34 cellular contexts compared by ENCODE assay signal in genomic region chr3:178990293-178990692, GRCh38.
"Had no signal": no experiment of that assay in that cellular context is flagged by ENCODE, and none has a peak within 500 bp of the region (broad histone marks: within the 10 kb centered on the region; RNA-seq: fewer than 3 reads in every experiment).

No MANE protein-coding gene starts in this region.

- H3K4me3 Mint-ChIP-seq: activated B cell treated with CpG ODN at 0.5 μM for 24 hours; activated CD4-positive, alpha-beta memory T cell treated with anti-CD3 and anti-CD28 coated beads for 36 hours; activated CD4-positive, alpha-beta T cell treated with anti-CD3 and anti-CD28 coated beads, Interleukin-2, amount 10 ng/mL, durations not matched to agents 24 days and 14 days; activated CD8-positive, alpha-beta T cell treated with anti-CD3 and anti-CD28 coated beads for 36 hours; activated naive CD4-positive, alpha-beta T cell treated with anti-CD3 and anti-CD28 coated beads, Interleukin-2, amount 10 ng/mL, durations not matched to agents 7 days and 5 days; activated naive CD4-positive, alpha-beta T cell treated with anti-CD3 and anti-CD28 coated beads, Interleukin-2, amount 50 U/mL, for 24 hours; activated naive CD8-positive, alpha-beta T cell; activated naive CD8-positive, alpha-beta T cell treated with anti-CD3 and anti-CD28 coated beads, Interleukin-2, amount 10 ng/mL, durations not matched to agents 7 days and 5 days; activated naive CD8-positive, alpha-beta T cell treated with anti-CD3 and anti-CD28 coated beads, Interleukin-2, amount 50 U/mL, for 24 hours; activated T-cell treated with anti-CD3 and anti-CD28 coated beads, Interleukin-2, amount 50 U/mL, for 24 hours; brain; central memory CD8-positive, alpha-beta T cell; T-helper 1 cell treated with Interleukin-12 subunit alpha and Interleukin-12 subunit beta and Interleukin-4 antibody, amounts not matched to agents 30 μg/mL and 1 μg/mL, for 36 hours; T-helper 2 cell treated with Interferon-gamma antibody and Interleukin-4, amounts not matched to agents 5 μg/mL and 100 μg/mL, for 36 hours had no signal

- H3K27me3 ChIP-seq: ascending aorta, cardiac muscle cell had no signal

- H3K36me3 ChIP-seq: cardiac muscle cell had no signal

- H3K4me3 ChIP-seq: ascending aorta, cardiac muscle cell had no signal

- H3K4me1 Mint-ChIP-seq: activated B cell treated with CpG ODN at 0.5 μM for 24 hours; activated CD4-positive, alpha-beta T cell treated with anti-CD3 and anti-CD28 coated beads, Interleukin-2, amount 10 ng/mL, durations not matched to agents 24 days and 14 days; activated naive CD4-positive, alpha-beta T cell treated with anti-CD3 and anti-CD28 coated beads, Interleukin-2, amount 50 U/mL, for 24 hours; activated naive CD8-positive, alpha-beta T cell treated with anti-CD3 and anti-CD28 coated beads, Interleukin-2, amount 10 ng/mL, durations not matched to agents 7 days and 5 days; activated naive CD8-positive, alpha-beta T cell treated with anti-CD3 and anti-CD28 coated beads, Interleukin-2, amount 50 U/mL, for 24 hours; brain; central memory CD8-positive, alpha-beta T cell had no signal

- H3K27me3 Mint-ChIP-seq: activated B cell treated with CpG ODN at 0.5 μM for 24 hours; activated CD4-positive, alpha-beta memory T cell treated with anti-CD3 and anti-CD28 coated beads for 36 hours; activated CD4-positive, alpha-beta T cell treated with anti-CD3 and anti-CD28 coated beads, Interleukin-2, amount 10 ng/mL, durations not matched to agents 24 days and 14 days; activated CD8-positive, alpha-beta T cell treated with anti-CD3 and anti-CD28 coated beads for 36 hours; activated naive CD4-positive, alpha-beta T cell treated with anti-CD3 and anti-CD28 coated beads, Interleukin-2, amount 10 ng/mL, durations not matched to agents 7 days and 5 days; activated naive CD4-positive, alpha-beta T cell treated with anti-CD3 and anti-CD28 coated beads, Interleukin-2, amount 50 U/mL, for 24 hours; activated naive CD8-positive, alpha-beta T cell; activated naive CD8-positive, alpha-beta T cell treated with anti-CD3 and anti-CD28 coated beads, Interleukin-2, amount 10 ng/mL, durations not matched to agents 7 days and 5 days; activated naive CD8-positive, alpha-beta T cell treated with anti-CD3 and anti-CD28 coated beads, Interleukin-2, amount 50 U/mL, for 24 hours; activated T-cell treated with anti-CD3 and anti-CD28 coated beads, Interleukin-2, amount 50 U/mL, for 24 hours; brain; central memory CD8-positive, alpha-beta T cell had no signal

- ATAC-seq: activated CD8-positive, alpha-beta T cell treated with anti-CD3 and anti-CD28 coated beads for 36 hours; activated naive CD8-positive, alpha-beta T cell treated with anti-CD3 and anti-CD28 coated beads, Interleukin-2, amount 50 U/mL, for 24 hours had no signal

- H3K4me1 ChIP-seq: ascending aorta had no signal

- H3K27ac ChIP-seq: ascending aorta, cardiac muscle cell, VCaP had no signal

- H3K27ac Mint-ChIP-seq: activated B cell treated with CpG ODN at 0.5 μM for 24 hours; activated CD4-positive, alpha-beta memory T cell treated with anti-CD3 and anti-CD28 coated beads for 36 hours; activated CD4-positive, alpha-beta T cell treated with anti-CD3 and anti-CD28 coated beads, Interleukin-2, amount 10 ng/mL, durations not matched to agents 24 days and 14 days; activated CD8-positive, alpha-beta T cell treated with anti-CD3 and anti-CD28 coated beads for 36 hours; activated naive CD4-positive, alpha-beta T cell treated with anti-CD3 and anti-CD28 coated beads, Interleukin-2, amount 10 ng/mL, durations not matched to agents 7 days and 5 days; activated naive CD4-positive, alpha-beta T cell treated with anti-CD3 and anti-CD28 coated beads, Interleukin-2, amount 50 U/mL, for 24 hours; activated naive CD8-positive, alpha-beta T cell; activated naive CD8-positive, alpha-beta T cell treated with anti-CD3 and anti-CD28 coated beads, Interleukin-2, amount 10 ng/mL, durations not matched to agents 7 days and 5 days; activated naive CD8-positive, alpha-beta T cell treated with anti-CD3 and anti-CD28 coated beads, Interleukin-2, amount 50 U/mL, for 24 hours; activated T-cell treated with anti-CD3 and anti-CD28 coated beads, Interleukin-2, amount 50 U/mL, for 24 hours; activated T-helper 2 cell treated with anti-CD3 and anti-CD28 coated beads, Interferon-gamma antibody, Interleukin-2, Interleukin-4, amounts not matched to agents 10 μg/mL and 5 μg/mL and 100 μg/mL, durations not matched to agents 14 hours and 24 hours and 36 hours; brain; T-helper 1 cell treated with Interleukin-12 subunit alpha and Interleukin-12 subunit beta and Interleukin-4 antibody, amounts not matched to agents 30 μg/mL and 1 μg/mL, for 36 hours; T-helper 2 cell treated with Interferon-gamma antibody and Interleukin-4, amounts not matched to agents 5 μg/mL and 100 μg/mL, for 36 hours had no signal

- DNase-seq: activated B cell treated with CpG ODN at 0.5 μM for 24 hours; activated CD4-positive, alpha-beta memory T cell treated with anti-CD3 and anti-CD28 coated beads for 36 hours; activated CD4-positive, alpha-beta T cell treated with anti-CD3 and anti-CD28 coated beads for 4 hours; activated CD4-positive, alpha-beta T cell treated with anti-CD3 and anti-CD28 coated beads, Interleukin-2, amount 10 ng/mL, durations not matched to agents 24 days and 14 days; activated CD4-positive, alpha-beta T cell treated with anti-CD3 and anti-CD28 coated beads, Interleukin-2, amount 50 U/mL, for 1 hour; activated CD4-positive, alpha-beta T cell treated with anti-CD3 and anti-CD28 coated beads, Interleukin-2, amount 50 U/mL, for 4 hours; activated CD4-positive, CD25-positive, alpha-beta regulatory T cell treated with anti-CD3 and anti-CD28 coated beads, Interleukin-2, amount 50 U/mL, for 72 hours; activated CD8-positive, alpha-beta memory T cell treated with anti-CD3 and anti-CD28 coated beads, Interleukin-2, amount 50 U/mL, for 4 hours; activated CD8-positive, alpha-beta T cell treated with anti-CD3 and anti-CD28 coated beads for 36 hours; activated effector memory CD4-positive, alpha-beta T cell treated with Interleukin-2 at 50 U/mL for 16 hours; activated gamma-delta T cell; activated naive CD4-positive, alpha-beta T cell treated with anti-CD3 and anti-CD28 coated beads, Interleukin-2, amount 10 ng/mL, durations not matched to agents 7 days and 5 days; activated naive CD4-positive, alpha-beta T cell treated with Interleukin-2 at 50 U/mL for 16 hours; activated naive CD8-positive, alpha-beta T cell treated with anti-CD3 and anti-CD28 coated beads, Interleukin-2, amount 10 ng/mL, durations not matched to agents 7 days and 5 days; activated naive CD8-positive, alpha-beta T cell treated with anti-CD3 and anti-CD28 coated beads, Interleukin-2, amount 50 U/mL, for 24 hours; activated T-cell treated with anti-CD3 and anti-CD28 coated beads, Interleukin-2, amount 50 U/mL, for 24 hours; activated T-cell treated with anti-CD3 and anti-CD28 coated beads, Interleukin-2, amount 50 U/mL, for 48 hours; amygdala; anterior cingulate cortex; caudate nucleus; cerebellar nuclear complex; T-helper 1 cell; T-helper 2 cell; T-helper 9 cell had no signal
